ENCODE assay signal across 17 cellular contexts in the genomic region with DNA sequence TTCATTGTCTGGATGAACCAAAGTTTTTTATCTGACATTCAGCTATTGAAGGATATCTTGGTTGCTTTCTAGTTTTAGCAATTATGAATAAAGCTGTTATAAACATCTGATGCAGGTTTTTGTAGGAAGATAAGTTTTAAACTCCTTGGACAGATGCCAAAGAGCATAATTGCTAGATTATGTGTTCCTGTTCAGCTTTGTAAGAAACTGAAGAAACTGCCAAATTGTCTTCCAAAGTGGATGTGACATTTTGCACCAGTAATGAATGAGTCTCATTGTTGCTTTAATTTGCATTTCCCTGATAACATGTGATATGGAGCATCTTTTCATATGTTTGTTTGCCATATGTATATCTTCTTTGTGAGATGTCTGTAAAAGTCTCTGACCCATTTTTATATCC.
"Had no signal": no experiment of that assay in that cellular context is flagged by ENCODE, and none has a peak within 500 bp of the region (broad histone marks: within the 10 kb centered on the region; RNA-seq: fewer than 3 reads in every experiment).

No MANE protein-coding gene starts in this region.

- ATAC-seq: heart left ventricle; left lobe of liver; naive thymus-derived CD4-positive, alpha-beta T cell; psoas muscle; sciatic nerve; stimulated activated memory B cell treated with anti-CD40 and anti-IgM and Interleukin-4, amounts not matched to agents 10 μg/mL and 1 μg/mL and 100 μg/mL, for 72 hours; upper lobe of right lung had no signal

- DNase-seq: effector memory CD4-positive, alpha-beta T cell; esophagus squamous epithelium; heart left ventricle; hippocampal formation; kidney glomerular epithelial cell; mammary epithelial cell; naive thymus-derived CD4-positive, alpha-beta T cell; nephron progenitor cell; psoas muscle; spleen; stimulated activated CD4-positive, alpha-beta T cell treated with anti-CD3 and anti-CD28 coated beads, Interleukin-15, amount 100 ng/mL, for 24 hours; stimulated activated CD4-positive, alpha-beta T cell treated with anti-CD3 and anti-CD28 coated beads, Interleukin-1b, Interleukin-23, amount 100 ng/mL, for 48 hours; stimulated activated CD4-positive, alpha-beta T cell treated with anti-CD3 and anti-CD28 coated beads, Interleukin-4, amount 100 ng/mL, for 24 hours; upper lobe of right lung had no signal
